9 cellular contexts compared by ENCODE assay signal in genomic region chr6:38871745-38872568, GRCh38.
DNase-seq lines count a peak whose midpoint lies in the region; ATAC-seq and TF ChIP-seq lines count a peak whose summit lies in the region.
"Had no signal": no experiment of that assay in that cellular context is flagged by ENCODE, and none has a peak within 500 bp of the region (broad histone marks: within the 10 kb centered on the region; RNA-seq: fewer than 3 reads in every experiment).

No MANE protein-coding gene starts in this region.

- H3K9me3 ChIP-seq in Caco-2 (no peaks in the 10 kb centered on the region), Panc1 (ENCODE audit: control insufficient read depth, insufficient read depth, low read depth, low read length) (no peaks in the 10 kb centered on the region), trophoblast cell (ENCODE audit: insufficient read depth, low read depth, low read length) (no peaks in the 10 kb centered on the region)

- DNase-seq in Caco-2 (peak; percentile 49 to 72), HT1080 (ENCODE audit: low read depth) (peak; percentile 27), Panc1 (ENCODE audit: low read depth, low spot score) (peak; percentile 48), foreskin melanocyte (peak; percentile 35), trophoblast cell (peak; percentile 31 to 80), NCI-H187 treated with DMSO at 0.1 percent for 48 hours (lab: John Stamatoyannopoulos, UW) (no peak)
- peak; percentile 34 for DNase-seq in activated T-helper 2 cell treated with anti-CD3 and anti-CD28 coated beads, Interferon-gamma antibody, Interleukin-2, Interleukin-4, amounts not matched to agents 10 μg/mL and 5 μg/mL and 100 μg/mL, durations not matched to agents 14 hours and 24 hours and 36 hours (ENCODE audit: low spot score)

- BruUV-seq in Caco-2 (replicated peaks; lab: Mats Ljungman, UMichigan) (no TSS peak), Panc1 (replicated peaks; lab: Mats Ljungman, UMichigan) (no TSS peak)

- no peak overlapping the region for H3K23ac ChIP-seq in trophoblast cell (ENCODE audit: low read length)

- no peak overlapping the region for H3K27ac ChIP-seq in Panc1 (ENCODE audit: low read length)
- no peak overlapping the region for H3K27ac ChIP-seq in trophoblast cell (ENCODE audit: low read depth, low read length)

- H3K4me2 ChIP-seq in trophoblast cell (ENCODE audit: low read length) = no peak overlapping the region

- intact Hi-C loops in Caco-2 (cut with micrococcal nuclease; ENCODE audit: unreplicated experiment) (loop anchor here (1.0 to 5.0 kb wide), 5 partner anchors 61 to 438 kb away; no protein-coding TSS in a partner anchor), Panc1 (cut with micrococcal nuclease; ENCODE audit: unreplicated experiment) (loop anchor here (2.0 to 5.0 kb wide), 3 partner anchors 63 to 435 kb away; no protein-coding TSS in a partner anchor)
- intact Hi-C loops in activated T-helper 2 cell treated with anti-CD3 and anti-CD28 coated beads, Interferon-gamma antibody, Interleukin-2, Interleukin-4, amounts not matched to agents 10 μg/mL and 5 μg/mL and 100 μg/mL, durations not matched to agents 14 hours and 24 hours and 36 hours (cut with micrococcal nuclease) = loop anchor here (1.0 to 10.0 kb wide), 4 partner anchors 61 to 431 kb away; partner anchors contain the start of gene SAYSD1

- no peak overlapping the region for H2BK12ac ChIP-seq in trophoblast cell (ENCODE audit: low read length)

- H3K4me1 Mint-ChIP-seq in Caco-2 (ENCODE audit: low read depth, unreplicated experiment) = no peaks in the 10 kb centered on the region
- H3K4me1 Mint-ChIP-seq in activated T-helper 2 cell treated with anti-CD3 and anti-CD28 coated beads, Interferon-gamma antibody, Interleukin-2, Interleukin-4, amounts not matched to agents 10 μg/mL and 5 μg/mL and 100 μg/mL, durations not matched to agents 14 hours and 24 hours and 36 hours (ENCODE audit: low read depth) = peaks cover 19% of the 10 kb centered on the region

- no peak overlapping the region for H4K91ac ChIP-seq in trophoblast cell (ENCODE audit: low read depth, low read length)

- POLR2A ChIA-PET in Caco-2 (lab: Charles Lee) = no interaction called here
- POLR2A ChIA-PET in Panc1 (lab: Charles Lee) = no interaction called here

- no peak overlapping the region for H2BK120ac ChIP-seq in trophoblast cell (ENCODE audit: insufficient read depth, low read length, poor library complexity)

- no peak overlapping the region for H4K12ac ChIP-seq in trophoblast cell (ENCODE audit: low read depth, low read length)

- no peak overlapping the region for H3K14ac ChIP-seq in trophoblast cell (ENCODE audit: low read length)

- in situ Hi-C loops in Panc1 (cut with HindIII; ENCODE audit: low pct_unique_long_range_greater_than_20kb, low sequenced_read_pairs) = no loop called here

- H4K8ac ChIP-seq in trophoblast cell (ENCODE audit: low read depth, low read length) = no peak overlapping the region

- H2AFZ ChIP-seq in trophoblast cell (ENCODE audit: insufficient read depth, low read length, poor library complexity) = no peak overlapping the region

- H3K4me3 ChIP-seq in Caco-2 (ENCODE audit: low read depth, low read length) (no peak overlapping the region), Panc1 (ENCODE audit: low read depth in 2 of 2, low read length in 2 of 2) (no peak overlapping the region), trophoblast cell (ENCODE audit: low read depth, low read length) (no peak overlapping the region)

- H3K4ac ChIP-seq in trophoblast cell (ENCODE audit: low read depth, low read length) = no peak overlapping the region

- no peaks in the 10 kb centered on the region for H3K79me2 ChIP-seq in trophoblast cell (ENCODE audit: control insufficient read depth, insufficient read depth, low read length, poor library complexity)

- H3K27me3 ChIP-seq in Caco-2 (replicated peaks; ENCODE audit: control insufficient read depth, insufficient read depth, low read length) (no peaks in the 10 kb centered on the region), Panc1 (ENCODE audit: control insufficient read depth, insufficient read depth, low read length) (peaks cover 6% of the 10 kb centered on the region), trophoblast cell (ENCODE audit: insufficient read depth, low read length) (no peaks in the 10 kb centered on the region)

- peaks cover 5% of the 10 kb centered on the region for H3K36me3 Mint-ChIP-seq in Caco-2 (ENCODE audit: insufficient read depth, unreplicated experiment)
- no peaks in the 10 kb centered on the region for H3K36me3 Mint-ChIP-seq in activated T-helper 2 cell treated with anti-CD3 and anti-CD28 coated beads, Interferon-gamma antibody, Interleukin-2, Interleukin-4, amounts not matched to agents 10 μg/mL and 5 μg/mL and 100 μg/mL, durations not matched to agents 14 hours and 24 hours and 36 hours (ENCODE audit: low read depth)

- CTCF ChIA-PET in Caco-2 (lab: Charles Lee) (interaction anchor here (0.6 kb wide), 1 partner anchor 217 kb away, joined by 5 read pairs; no protein-coding TSS in a partner anchor), Panc1 (lab: Charles Lee) (interaction anchor here (0.6 kb wide), 2 partner anchors 138 to 443 kb away, joined by 3 read pairs; no protein-coding TSS in a partner anchor)

- WGBS in trophoblast cell (ENCODE audit: extremely low coverage, insufficient coverage, insufficient read length) = no CpG with 5 or more reads among the region's 15 CpGs

- H3K9me3 Mint-ChIP-seq in Caco-2 (ENCODE audit: unreplicated experiment) = no peaks in the 10 kb centered on the region
- H3K9me3 Mint-ChIP-seq in activated T-helper 2 cell treated with anti-CD3 and anti-CD28 coated beads, Interferon-gamma antibody, Interleukin-2, Interleukin-4, amounts not matched to agents 10 μg/mL and 5 μg/mL and 100 μg/mL, durations not matched to agents 14 hours and 24 hours and 36 hours = no peaks in the 10 kb centered on the region
- H3K9me3 Mint-ChIP-seq: T-helper 1 cell treated with Interleukin-12 subunit alpha and Interleukin-12 subunit beta and Interleukin-4 antibody, amounts not matched to agents 30 μg/mL and 1 μg/mL, for 36 hours had no signal

- no peaks in the 10 kb centered on the region for H3K79me1 ChIP-seq in trophoblast cell (ENCODE audit: low read length)

- H3K4me1 ChIP-seq in Caco-2 (no peaks in the 10 kb centered on the region), Panc1 (ENCODE audit: control insufficient read depth, insufficient read depth, low read length) (no peaks in the 10 kb centered on the region), trophoblast cell (ENCODE audit: control insufficient read depth in 1 of 2, insufficient read depth in 2 of 2, low read length in 2 of 2) (peaks cover 0 to 2% of the 10 kb centered on the region in 2 experiments)

- H3K9ac ChIP-seq in trophoblast cell (ENCODE audit: low read length) = no peak overlapping the region

- no peak overlapping the region for H2AK5ac ChIP-seq in trophoblast cell (ENCODE audit: low read length)

- ATAC-seq in Panc1 (peak; percentile 84), HG03045 (IDR thresholded peaks at IDR 0.05; ENCODE audit: unreplicated experiment) (no peak)

- no peak overlapping the region for H2BK5ac ChIP-seq in trophoblast cell (ENCODE audit: low read depth, low read length, poor library complexity)

- H3K27me3 Mint-ChIP-seq in Caco-2 (ENCODE audit: insufficient read depth, unreplicated experiment) = peaks cover 6% of the 10 kb centered on the region
- H3K27me3 Mint-ChIP-seq in activated T-helper 2 cell treated with anti-CD3 and anti-CD28 coated beads, Interferon-gamma antibody, Interleukin-2, Interleukin-4, amounts not matched to agents 10 μg/mL and 5 μg/mL and 100 μg/mL, durations not matched to agents 14 hours and 24 hours and 36 hours (ENCODE audit: low read depth) = peaks cover 18% of the 10 kb centered on the region

- no peak overlapping the region for H3K4me3 Mint-ChIP-seq in Caco-2 (ENCODE audit: unreplicated experiment)
- no peak overlapping the region for H3K4me3 Mint-ChIP-seq in activated T-helper 2 cell treated with anti-CD3 and anti-CD28 coated beads, Interferon-gamma antibody, Interleukin-2, Interleukin-4, amounts not matched to agents 10 μg/mL and 5 μg/mL and 100 μg/mL, durations not matched to agents 14 hours and 24 hours and 36 hours (ENCODE audit: low read depth)
- H3K4me3 Mint-ChIP-seq: T-helper 1 cell treated with Interleukin-12 subunit alpha and Interleukin-12 subunit beta and Interleukin-4 antibody, amounts not matched to agents 30 μg/mL and 1 μg/mL, for 36 hours had no signal

- no peak overlapping the region for H3K27ac Mint-ChIP-seq in Caco-2 (ENCODE audit: unreplicated experiment)
- no peak overlapping the region for H3K27ac Mint-ChIP-seq in activated T-helper 2 cell treated with anti-CD3 and anti-CD28 coated beads, Interferon-gamma antibody, Interleukin-2, Interleukin-4, amounts not matched to agents 10 μg/mL and 5 μg/mL and 100 μg/mL, durations not matched to agents 14 hours and 24 hours and 36 hours
- H3K27ac Mint-ChIP-seq: T-helper 1 cell treated with Interleukin-12 subunit alpha and Interleukin-12 subunit beta and Interleukin-4 antibody, amounts not matched to agents 30 μg/mL and 1 μg/mL, for 36 hours had no signal

- H3K18ac ChIP-seq in trophoblast cell (ENCODE audit: low read length) = no peak overlapping the region

- no peaks in the 10 kb centered on the region for H3K36me3 ChIP-seq in Caco-2 (ENCODE audit: control insufficient read depth, insufficient read depth, low read length)
- H3K36me3 ChIP-seq in Panc1 (ENCODE audit: control insufficient read depth, insufficient read depth, low read length) = no peaks in the 10 kb centered on the region
- no peaks in the 10 kb centered on the region for H3K36me3 ChIP-seq in trophoblast cell (ENCODE audit: control insufficient read depth in 1 of 2, insufficient read depth in 2 of 2, low read length in 2 of 2)

- peak; percentile 73 to 93 for TF ChIP-seq CTCF in Caco-2 (IDR thresholded peaks at IDR 0.05; ENCODE audit: insufficient read depth in 1 of 2, low read depth in 1 of 2, low read length in 1 of 2, severe bottlenecking in 1 of 2, unreplicated experiment in 1 of 2)
- peak; percentile 95 for TF ChIP-seq CTCF in Panc1 (IDR thresholded peaks at IDR 0.05)
